7 cellular contexts compared by ENCODE assay signal in genomic region chr17:11121680-11122079, GRCh38.
"Had no signal": no experiment of that assay in that cellular context is flagged by ENCODE, and none has a peak within 500 bp of the region (broad histone marks: within the 10 kb centered on the region; RNA-seq: fewer than 3 reads in every experiment).

No MANE protein-coding gene starts in this region.

- DNase-seq: H9, HFFc6, IMR-90, KG1 had no signal

- ATAC-seq: GM23338, HCT116, K562 had no signal
